In genomic region chr12:56161677-56162351, GRCh38 we compare ENCODE assay signal across 1 cellular context.
TF ChIP-seq lines count a peak whose summit lies in the region.

No MANE protein-coding gene starts in this region.

TF ChIP-seq in endothelial cell of umbilical vein, 7 proteins besides CTCF, POLR2A, EP300 and RAD21:
- TF ChIP-seq EZH2 (IDR thresholded peaks at IDR 0.05; ENCODE audit: borderline replicate concordance, low read depth, low read length, severe bottlenecking) (no peak), MYC (IDR thresholded peaks at IDR 0.05; ENCODE audit: low read depth, low read length) (no peak), JUN (IDR thresholded peaks at IDR 0.05; ENCODE audit: borderline replicate concordance, insufficient read depth, insufficient read length, low read depth) (no peak), POLR2AphosphoS5 (IDR thresholded peaks at IDR 0.05; ENCODE audit: insufficient read depth, low read depth, low read length) (no peak), FOS (IDR thresholded peaks at IDR 0.05; ENCODE audit: borderline replicate concordance, insufficient read depth, low read length) (no peak), MAX (IDR thresholded peaks at IDR 0.05; ENCODE audit: insufficient read depth, insufficient read length) (no peak), GATA2 (IDR thresholded peaks at IDR 0.05; ENCODE audit: insufficient read depth, insufficient read length, low read depth, low read length) (no peak)
TF ChIP-seq in endothelial cell of umbilical vein: peak in this region for 0.
